In the genomic region with DNA sequence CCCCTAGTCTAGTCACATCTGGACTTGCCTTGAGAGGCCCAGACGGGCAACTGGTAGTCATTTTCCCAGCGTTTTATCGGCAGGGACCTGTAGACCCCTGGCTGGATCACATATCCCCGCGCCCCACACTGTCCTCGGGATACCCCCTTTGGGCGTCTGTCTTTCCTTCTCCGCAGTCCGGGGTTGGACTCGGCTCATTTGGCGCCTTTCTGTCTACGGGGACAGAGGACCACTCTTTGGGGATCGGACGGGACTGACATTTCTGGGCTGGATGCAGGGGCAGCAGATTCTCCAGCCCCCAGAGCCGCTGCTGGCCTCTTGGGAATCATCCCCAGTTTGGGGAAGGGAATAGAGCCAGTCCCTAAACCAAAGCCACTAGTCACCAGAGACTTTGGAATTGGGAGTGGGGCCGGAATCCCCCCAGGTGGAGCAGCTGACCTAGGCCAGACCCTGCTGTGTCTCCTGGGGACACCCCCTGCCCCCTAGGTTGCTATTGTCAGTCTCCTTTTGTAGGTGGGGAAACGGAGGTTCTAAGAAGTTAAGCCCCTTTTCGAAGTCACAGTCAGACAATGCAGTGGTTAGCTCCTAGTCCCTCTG, we compare ENCODE assay signal across 8 cellular contexts. TPM values are rescaled to one million over a fixed set of nuclear protein-coding genes. Genes with fewer than 3 reads are reported as not detected.
A peak's percentile ranks its signal among the peaks of the same experiment; 100 is the strongest.
DNase-seq lines count a peak whose midpoint lies in the region; ATAC-seq and TF ChIP-seq lines count a peak whose summit lies in the region.

No MANE protein-coding gene starts in this region.

- no peak for TF ChIP-seq CTCF in CD4-positive, alpha-beta T cell (IDR thresholded peaks at IDR 0.05)
- no peak for TF ChIP-seq CTCF in mammary epithelial cell (conservative IDR thresholded peaks at IDR 0.05 in 1 of 2, IDR thresholded peaks at IDR 0.05 in 1 of 2; ENCODE audit: extremely low read depth in 1 of 2, insufficient read depth in 1 of 2, low read depth in 1 of 2, low read length in 2 of 2)

- dilution Hi-C loops in mammary epithelial cell (cut with HindIII; ENCODE audit: low sequenced_read_pairs), result no loop called here

- no peaks in the 10 kb centered on the region for H4K20me1 ChIP-seq in mammary epithelial cell (ENCODE audit: insufficient read depth, low read length)

- H3K4me3 ChIP-seq in mammary epithelial cell (replicated peaks in 1 of 3; ENCODE audit: insufficient read depth in 1 of 3, low read depth in 2 of 3, low read length in 3 of 3), result peak overlapping the region; percentile 45 to 93 (median 88)
- H3K4me3 ChIP-seq in mesodermal cell (ENCODE audit: extremely low read depth, insufficient read depth, low read length, poor library complexity, severe bottlenecking), result peak overlapping the region; percentile 74

- POLR2A ChIA-PET in CD4-positive, alpha-beta T cell (lab: Charles Lee), result interaction anchor here (0.5 to 5.2 kb wide), 6 partner anchors 12 to 1270 kb away, joined by 3 to 109 read pairs (median 7); no protein-coding TSS in a partner anchor

- peak overlapping the region; percentile 96 for H2AFZ ChIP-seq in mammary epithelial cell (ENCODE audit: low read depth, low read length)

- DNase-seq in CD4-positive, alpha-beta T cell, result no peak
- DNase-seq in mammary epithelial cell (no peak), 8988T (no peak), HuH-7 (ENCODE audit: low spot score) (no peak), inferior parietal cortex (ENCODE audit: extremely low spot score) (no peak)

- intact Hi-C loops in CD4-positive, alpha-beta T cell (cut with DNase I, micrococcal nuclease), result loop anchor here (5.0 to 10.0 kb wide), 5 partner anchors 182 to 1268 kb away; a partner anchor contains a TSS
- intact Hi-C loops in mammary epithelial cell (cut with micrococcal nuclease), result no loop called here

- no peaks in the 10 kb centered on the region for H3K27me3 ChIP-seq in CD4-positive, alpha-beta T cell (ENCODE audit: control insufficient read depth, insufficient read depth, low read length)
- no peaks in the 10 kb centered on the region for H3K27me3 ChIP-seq in mammary epithelial cell (ENCODE audit: insufficient read depth, low read length)

- peaks cover 50% of the 10 kb centered on the region for H3K4me1 Mint-ChIP-seq in CD4-positive, alpha-beta T cell (ENCODE audit: low read depth)

- H3K36me3 Mint-ChIP-seq in CD4-positive, alpha-beta T cell (ENCODE audit: low read depth), result no peaks in the 10 kb centered on the region

- peak overlapping the region; percentile 92 for H3K4me3 Mint-ChIP-seq in CD4-positive, alpha-beta T cell

- H3K36me3 ChIP-seq in mammary epithelial cell (ENCODE audit: insufficient read depth, low read length) (no peaks in the 10 kb centered on the region), mesodermal cell (ENCODE audit: control insufficient read depth, insufficient read depth, low read length) (no peaks in the 10 kb centered on the region)

- H3K27ac ChIP-seq in CD4-positive, alpha-beta T cell (ENCODE audit: low read depth, low read length), result peak overlapping the region; percentile 93
- H3K27ac ChIP-seq in mammary epithelial cell (ENCODE audit: insufficient read depth, low read depth, low read length) (peak overlapping the region; percentile 79), mesodermal cell (ENCODE audit: low read depth, low read length, severe bottlenecking) (no peak overlapping the region)

- no peak for ATAC-seq in CD4-positive, alpha-beta T cell (ENCODE audit: poor library complexity)
- ATAC-seq in HG03439 (IDR thresholded peaks at IDR 0.05; ENCODE audit: unreplicated experiment) (peak; percentile 9), GM18873 (IDR thresholded peaks at IDR 0.05; ENCODE audit: low FRiP score, unreplicated experiment) (no peak)

- H3K79me2 ChIP-seq in mammary epithelial cell (ENCODE audit: insufficient read depth, low read length), result peaks cover 52% of the 10 kb centered on the region

- in situ Hi-C loops in mammary epithelial cell (cut with MboI; ENCODE audit: low sequenced_read_pairs in 2 of 2), result no loop called here

- H3K4me1 ChIP-seq in mammary epithelial cell (ENCODE audit: insufficient read depth, low read length) (peaks cover 26% of the 10 kb centered on the region), mesodermal cell (ENCODE audit: control insufficient read depth, insufficient read depth, low read length, poor library complexity, severe bottlenecking) (peaks cover 8% of the 10 kb centered on the region)

- H3K9me3 Mint-ChIP-seq in CD4-positive, alpha-beta T cell, result no peaks in the 10 kb centered on the region

- no peaks in the 10 kb centered on the region for H3K9me3 ChIP-seq in CD4-positive, alpha-beta T cell (ENCODE audit: control insufficient read depth, low read length)
- H3K9me3 ChIP-seq in mammary epithelial cell (replicated peaks; ENCODE audit: insufficient read depth, low read length), result no peaks in the 10 kb centered on the region
- H3K9me3 ChIP-seq in mesodermal cell (ENCODE audit: control insufficient read depth, low read length), result no peaks in the 10 kb centered on the region

- WGBS in mammary epithelial cell (ENCODE audit: low coverage, missing lambda C conversion rate), result 15% methylated on average over 11 of the region's 18 CpGs
- 7% methylated on average over 18 of the region's 18 CpGs for WGBS in mesodermal cell (ENCODE audit: insufficient coverage in 2 of 2), 2 experiments

- BruUV-seq in mammary epithelial cell (replicated peaks; lab: Mats Ljungman, UMichigan), result no TSS peak

- CTCF ChIA-PET in CD4-positive, alpha-beta T cell (lab: Charles Lee), result interaction anchor here (1.1 to 3.0 kb wide), 4 partner anchors 12 to 122 kb away, joined by 3 to 13 read pairs (median 6); no protein-coding TSS in a partner anchor
- CTCF ChIA-PET in mammary epithelial cell (lab: Charles Lee; ENCODE audit: low non-redundant PET), result no interaction called here

- H3K27me3 Mint-ChIP-seq in CD4-positive, alpha-beta T cell, result no peaks in the 10 kb centered on the region

- H3K27ac Mint-ChIP-seq in CD4-positive, alpha-beta T cell, result peak overlapping the region; percentile 87

- H3K9ac ChIP-seq in mammary epithelial cell (ENCODE audit: insufficient read depth, low read length), result peak overlapping the region; percentile 83

- H3K4me2 ChIP-seq in mammary epithelial cell (ENCODE audit: insufficient read depth, low read depth, low read length), result peak overlapping the region; percentile 97

RNA-seq across cellular contexts. Expression of a gene that starts 0.7 kb away (rescaled TPM):
- total RNA-seq in CD4-positive, alpha-beta T cell, result 1 to 10 TPM; 4.5 to 4.8 TPM
- 10 to 100 TPM in 1 of 2 donors, 1 to 10 TPM in 1; 6.5 to 23.0 TPM for total RNA-seq in mammary epithelial cell
- 14.9 TPM for polyA plus RNA-seq in mammary epithelial cell
- polyA minus RNA-seq in mammary epithelial cell, result 7.6 TPM
- polyA plus RNA-seq in mesodermal cell (2013, experiment 1 of 2), result 7.0 TPM
- 5.3 TPM for polyA plus RNA-seq in mesodermal cell (2013, experiment 2 of 2)
